In the genomic region with DNA sequence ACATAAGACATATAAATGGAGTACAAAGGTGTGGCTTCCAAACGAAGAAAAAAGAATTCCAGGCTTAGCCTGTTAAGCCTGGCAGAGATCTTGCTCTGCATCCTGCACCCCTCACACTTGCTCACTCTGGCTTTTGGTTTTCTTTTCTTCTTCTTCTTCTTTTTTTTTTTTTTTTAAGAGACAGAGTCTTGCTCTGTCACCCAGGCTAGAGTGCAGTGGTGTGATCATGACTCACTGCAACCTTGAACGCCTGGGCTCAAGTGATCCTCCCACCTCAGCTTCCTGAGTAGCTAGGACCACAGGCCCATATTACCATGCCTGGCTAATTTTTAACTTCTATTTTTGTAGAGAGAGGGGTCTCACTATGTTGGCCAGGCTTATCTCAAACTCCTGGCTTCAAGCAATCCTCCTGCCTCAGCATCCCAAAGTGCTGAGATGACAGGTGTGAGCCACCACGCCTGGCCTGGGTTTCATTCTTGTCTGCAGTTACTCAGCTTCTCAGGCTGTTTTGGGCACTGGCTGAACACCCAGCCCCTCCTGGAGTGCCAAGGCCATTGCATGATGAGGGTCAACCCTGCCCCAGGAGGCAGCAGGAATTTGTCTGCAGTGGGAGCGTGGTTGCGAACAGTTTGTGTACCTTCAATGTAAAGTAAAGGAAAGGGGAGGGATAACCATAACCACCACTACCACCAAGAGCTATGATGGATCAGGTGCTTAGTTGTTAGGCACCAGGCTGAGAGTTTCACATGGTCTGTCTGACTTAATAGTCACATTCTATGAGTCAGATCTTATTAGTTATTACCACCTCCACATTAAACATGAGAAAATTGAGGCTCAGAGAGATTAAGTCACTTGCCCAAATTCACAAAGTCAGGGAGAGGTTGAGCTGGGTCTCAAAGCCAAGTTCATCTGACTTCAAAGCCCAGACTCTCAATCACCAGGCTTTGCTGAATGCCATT, we compare ENCODE assay signal across 14 cellular contexts.
A peak's percentile ranks its signal among the peaks of the same experiment; 100 is the strongest.
DNase-seq lines count a peak whose midpoint lies in the region; ATAC-seq, FAIRE-seq and TF ChIP-seq lines count a peak whose summit lies in the region.
"Had no signal": no experiment of that assay in that cellular context is flagged by ENCODE, and none has a peak within 500 bp of the region (broad histone marks: within the 10 kb centered on the region; RNA-seq: fewer than 3 reads in every experiment).

No MANE protein-coding gene starts in this region.

- no peaks in the 10 kb centered on the region for H3K9me3 ChIP-seq in lower lobe of right lung
- H3K9me3 ChIP-seq: BLaER1 treated with 17β-estradiol and CSF1 and Interleukin-3, amounts not matched to agents 10 nM and 100 nM; gastroesophageal sphincter had no signal

- H3K4me3 ChIP-seq in kidney epithelial cell (ENCODE audit: low read depth, low read length) (no peak overlapping the region), lower lobe of right lung (no peak overlapping the region)
- H3K4me3 ChIP-seq: BLaER1 treated with 17β-estradiol and CSF1 and Interleukin-3, amounts not matched to agents 10 nM and 100 nM; gastroesophageal sphincter had no signal

- intact Hi-C loops in lower lobe of right lung (cut with DNase I) = no loop called here

- no peak for FAIRE-seq in urothelium cell line (lab: Jason Lieb, UNC)
- FAIRE-seq: TTC549 had no signal

- no peaks in the 10 kb centered on the region for H3K36me3 ChIP-seq in kidney epithelial cell (ENCODE audit: control insufficient read depth, insufficient read depth, low read length)
- no peaks in the 10 kb centered on the region for H3K36me3 ChIP-seq in lower lobe of right lung
- H3K36me3 ChIP-seq: BLaER1 treated with 17β-estradiol and CSF1 and Interleukin-3, amounts not matched to agents 10 nM and 100 nM had no signal

- H3K27me3 ChIP-seq in kidney epithelial cell (ENCODE audit: control insufficient read depth, insufficient read depth, low read length) (no peaks in the 10 kb centered on the region), lower lobe of right lung (ENCODE audit: low read depth) (peaks cover 5% of the 10 kb centered on the region)
- H3K27me3 ChIP-seq: BLaER1 treated with 17β-estradiol and CSF1 and Interleukin-3, amounts not matched to agents 10 nM and 100 nM; gastroesophageal sphincter had no signal

- DNase-seq in Daoy (ENCODE audit: low read depth) = peak; percentile 18
- peak; percentile 9 for DNase-seq in HK-2 (ENCODE audit: unreplicated experiment)
- no peak for DNase-seq in activated T-cell treated with anti-CD3 and anti-CD28 coated beads, Interleukin-2, amount 50 U/mL, for 4 hours
- DNase-seq in kidney epithelial cell (ENCODE audit: low read depth) = peak; percentile 4
- no peak for DNase-seq in lower lobe of right lung
- DNase-seq in urothelium cell line (ENCODE audit: low spot score) = no peak
- DNase-seq: activated CD8-positive, alpha-beta memory T cell treated with anti-CD3 and anti-CD28 coated beads, Interleukin-2, amount 50 U/mL, for 4 hours; Kasumi-1; naive thymus-derived CD8-positive, alpha-beta T cell; NCI-H187 had no signal

- no peak overlapping the region for H3K27ac ChIP-seq in lower lobe of right lung
- H3K27ac ChIP-seq: BLaER1 treated with 17β-estradiol and CSF1 and Interleukin-3, amounts not matched to agents 10 nM and 100 nM; gastroesophageal sphincter had no signal

- TF ChIP-seq CTCF in kidney epithelial cell (IDR thresholded peaks at IDR 0.05; ENCODE audit: insufficient read depth, low read length, poor library complexity, severe bottlenecking) (no peak), lower lobe of right lung (IDR thresholded peaks at IDR 0.05) (no peak)

- H3K9me3 Mint-ChIP-seq in activated T-cell treated with anti-CD3 and anti-CD28 coated beads, Interleukin-2, amount 50 U/mL, for 4 hours = no peaks in the 10 kb centered on the region

- no peaks in the 10 kb centered on the region for H3K36me3 Mint-ChIP-seq in activated T-cell treated with anti-CD3 and anti-CD28 coated beads, Interleukin-2, amount 50 U/mL, for 4 hours (ENCODE audit: insufficient read depth)
- H3K36me3 Mint-ChIP-seq: naive thymus-derived CD8-positive, alpha-beta T cell had no signal

- H3K27me3 Mint-ChIP-seq in activated T-cell treated with anti-CD3 and anti-CD28 coated beads, Interleukin-2, amount 50 U/mL, for 4 hours (ENCODE audit: low read depth) = peaks cover 4% of the 10 kb centered on the region

- peaks cover 4% of the 10 kb centered on the region for H3K4me1 ChIP-seq in lower lobe of right lung

- no peak overlapping the region for H3K4me3 Mint-ChIP-seq in activated T-cell treated with anti-CD3 and anti-CD28 coated beads, Interleukin-2, amount 50 U/mL, for 4 hours
- H3K4me3 Mint-ChIP-seq: naive thymus-derived CD8-positive, alpha-beta T cell had no signal

- ATAC-seq in activated T-cell treated with anti-CD3 and anti-CD28 coated beads, Interleukin-2, amount 50 U/mL, for 4 hours = peak; percentile 25 to 51
- ATAC-seq in lower lobe of right lung = no peak
- ATAC-seq in HG03159 (IDR thresholded peaks at IDR 0.05; ENCODE audit: unreplicated experiment) = no peak
- ATAC-seq: gastroesophageal sphincter; naive thymus-derived CD8-positive, alpha-beta T cell had no signal

- H3K4me1 Mint-ChIP-seq in activated T-cell treated with anti-CD3 and anti-CD28 coated beads, Interleukin-2, amount 50 U/mL, for 4 hours (ENCODE audit: low read depth) = no peaks in the 10 kb centered on the region
- H3K4me1 Mint-ChIP-seq: naive thymus-derived CD8-positive, alpha-beta T cell had no signal

Comparison
In these comparisons a context has a peak if more than half of its experiments do, and no peak if none do; other contexts are left out.
1. DNase-seq: peak in Daoy (single experiment), HK-2 (single experiment) and kidney epithelial cell (single experiment); none in activated T-cell treated with anti-CD3 and anti-CD28 coated beads, Interleukin-2, amount 50 U/mL, for 4 hours (single experiment), lower lobe of right lung (single experiment) and urothelium cell line (single experiment).
2. ATAC-seq: peak in activated T-cell treated with anti-CD3 and anti-CD28 coated beads, Interleukin-2, amount 50 U/mL, for 4 hours (2 of 2); none in lower lobe of right lung (0 of 2) and HG03159 (single experiment).